18 cellular contexts compared by ENCODE assay signal in the genomic region with DNA sequence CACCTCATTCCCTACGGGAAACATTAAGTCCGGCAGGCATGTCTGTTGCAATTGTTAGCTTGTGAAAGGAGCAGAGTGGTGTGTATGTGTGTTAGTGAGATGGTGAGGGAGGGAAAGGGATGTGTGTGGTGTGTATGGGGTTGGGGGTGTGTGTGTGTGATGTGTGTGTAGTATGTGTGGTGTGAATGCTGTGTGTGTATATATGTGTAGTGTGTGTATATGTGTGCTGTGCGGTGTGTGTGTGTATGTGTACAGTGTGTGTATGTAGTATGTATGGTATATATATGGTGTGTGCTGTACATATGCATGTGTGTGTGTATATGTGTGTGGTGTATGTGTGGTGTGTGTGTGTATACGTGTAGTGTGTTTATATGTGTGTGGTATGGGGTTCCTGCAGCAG. TPM values are rescaled to one million over a fixed set of nuclear protein-coding genes. Genes with fewer than 3 reads are reported as not detected.
A peak's percentile ranks its signal among the peaks of the same experiment; 100 is the strongest.
DNase-seq lines count a peak whose midpoint lies in the region; ATAC-seq, FAIRE-seq and TF ChIP-seq lines count a peak whose summit lies in the region.
"Had no signal": no experiment of that assay in that cellular context is flagged by ENCODE, and none has a peak within 500 bp of the region (broad histone marks: within the 10 kb centered on the region; RNA-seq: fewer than 3 reads in every experiment).

No MANE protein-coding gene starts in this region.

- TF ChIP-seq POLR2A in GM12891 (IDR thresholded peaks at IDR 0.05; ENCODE audit: low read depth, low read length) (no peak), IMR-90 (IDR thresholded peaks at IDR 0.05; ENCODE audit: low read depth, low read length) (no peak)

- H3K79me1 ChIP-seq in IMR-90 (ENCODE audit: low read depth in 1 of 2, low read length in 2 of 2) = no peaks in the 10 kb centered on the region

- no peak overlapping the region for H4K8ac ChIP-seq in IMR-90 (ENCODE audit: low read depth in 2 of 2, low read length in 2 of 2)

- no peak for TF ChIP-seq RAD21 in IMR-90 (IDR thresholded peaks at IDR 0.05; ENCODE audit: low read length)

- CTCF ChIA-PET in IMR-90 (lab: Yijun Ruan, JAX) = interaction anchor here (1.7 kb wide), 1 partner anchor 9 kb away, joined by 8 read pairs; no protein-coding TSS in a partner anchor

- H3K4me3 ChIP-seq in IMR-90 (ENCODE audit: insufficient read depth, low read depth, low read length) = no peak overlapping the region
- H3K4me3 ChIP-seq in bronchial epithelial cell (ENCODE audit: low read depth, low read length) = no peak overlapping the region

- H2BK120ac ChIP-seq in IMR-90 (ENCODE audit: low read depth, low read length) = no peak overlapping the region

- no peak overlapping the region for H2BK15ac ChIP-seq in IMR-90 (ENCODE audit: low read depth, low read length)

- H4K20me1 ChIP-seq in IMR-90 (ENCODE audit: insufficient read depth, low read length) = no peaks in the 10 kb centered on the region

- H3K23ac ChIP-seq in IMR-90 (ENCODE audit: low read depth, low read length) = no peak overlapping the region

- no peak overlapping the region for H2AK5ac ChIP-seq in IMR-90 (ENCODE audit: low read depth, low read length)

- 55% methylated on average over 2 of the region's 4 CpGs; no CpG with 5 or more reads in 1 of the 2 experiments for WGBS in IMR-90 (ENCODE audit: extremely low coverage in 2 of 2, insufficient read length in 1 of 2), 2 experiments

- H4K91ac ChIP-seq in IMR-90 (ENCODE audit: insufficient read depth, low read depth, low read length) = no peak overlapping the region

- no peak overlapping the region for H3K4me2 ChIP-seq in IMR-90 (ENCODE audit: low read depth, low read length)

- H3K27me3 ChIP-seq in IMR-90 (ENCODE audit: control insufficient read depth, insufficient read depth, low read length) (peaks cover 24% of the 10 kb centered on the region), bronchial epithelial cell (ENCODE audit: control insufficient read depth, insufficient read depth, low read length) (peaks cover 6% of the 10 kb centered on the region)

- H3K9ac ChIP-seq in IMR-90 (ENCODE audit: low read depth, low read length) = no peak overlapping the region

- ATAC-seq in IMR-90 (ENCODE audit: low read depth) (no peak), HG03025 (IDR thresholded peaks at IDR 0.05; ENCODE audit: low FRiP score, unreplicated experiment) (no peak)

- FAIRE-seq in GM12891 (lab: Jason Lieb, UNC) (peak; percentile 43), bronchial epithelial cell (lab: Jason Lieb, UNC) (peak; percentile 90)

- no peak overlapping the region for H3K4ac ChIP-seq in IMR-90 (ENCODE audit: low read depth, low read length)

- POLR2A ChIA-PET in IMR-90 (lab: Charles Lee; ENCODE audit: unreplicated experiment) = no interaction called here

- no peaks in the 10 kb centered on the region for H3K4me1 ChIP-seq in IMR-90 (ENCODE audit: control insufficient read depth, insufficient read depth, low read length)
- H3K4me1 ChIP-seq: Caco-2 had no signal

- dilution Hi-C loops in IMR-90 (cut with HindIII; ENCODE audit: low sequenced_read_pairs, unreplicated experiment) = no loop called here

- no peak overlapping the region for H2AFZ ChIP-seq in IMR-90 (replicated peaks; ENCODE audit: low read length, poor library complexity)

- H3K14ac ChIP-seq in IMR-90 (replicated peaks; ENCODE audit: low read depth, low read length) = no peak overlapping the region

- H2AK9ac ChIP-seq in IMR-90 (replicated peaks; ENCODE audit: low read depth, low read length, poor library complexity) = no peak overlapping the region

- intact Hi-C loops in IMR-90 (cut with micrococcal nuclease) = no loop called here

- DNase-seq in GM12891 (ENCODE audit: insufficient read length, low spot score) (no peak), IMR-90 (no peak), bronchial epithelial cell (ENCODE audit: low read depth) (no peak), cortex of kidney (lab: John Stamatoyannopoulos, UW) (no peak), globus pallidus (ENCODE audit: low spot score) (no peak), NCI-H187 (lab: John Stamatoyannopoulos, UW) (no peak)
- DNase-seq: Caco-2; CD4-positive, alpha-beta T cell; Kasumi-1; NCI-H1694; NCI-H2081 treated with DMSO at 0.1 percent for 48 hours; NCI-H446; NCI-H526 treated with DMSO at 0.1 percent for 48 hours; SHP77 had no signal

- peaks cover 4% of the 10 kb centered on the region; the same call in 1 of the 2 replicates for H3K9me3 ChIP-seq in IMR-90 (ENCODE audit: control insufficient read depth, insufficient read depth, low read length)

- H3K18ac ChIP-seq in IMR-90 (ENCODE audit: low read depth, low read length) = no peak overlapping the region

- in situ Hi-C loops in IMR-90 (cut with MboI; ENCODE audit: low sequenced_read_pairs) = no loop called here

- H3K36me3 ChIP-seq in IMR-90 (ENCODE audit: control insufficient read depth, insufficient read depth, low read length) = no peaks in the 10 kb centered on the region
- H3K36me3 ChIP-seq in bronchial epithelial cell (ENCODE audit: control insufficient read depth, insufficient read depth, low read length) = no peaks in the 10 kb centered on the region

- no peak overlapping the region for H4K5ac ChIP-seq in IMR-90 (ENCODE audit: low read depth, low read length)

- peak overlapping the region; percentile 82 for H2BK5ac ChIP-seq in IMR-90 (ENCODE audit: low read depth, low read length, poor library complexity, severe bottlenecking)

- BruUV-seq in IMR-90 (replicated peaks; lab: Mats Ljungman, UMichigan) = no TSS peak

- H3K56ac ChIP-seq in IMR-90 (ENCODE audit: extremely low read depth, insufficient read depth, low read length) = no peak overlapping the region

- no peak overlapping the region for H3K27ac ChIP-seq in IMR-90 (ENCODE audit: insufficient read depth, low read length)

- no peaks in the 10 kb centered on the region for H3K9me1 ChIP-seq in IMR-90 (ENCODE audit: insufficient read depth, low read length)

- no peak overlapping the region for H2BK20ac ChIP-seq in IMR-90 (ENCODE audit: low read depth, low read length)

- no peak for TF ChIP-seq CTCF in IMR-90 (conservative IDR thresholded peaks at IDR 0.05; ENCODE audit: low read depth, low read length)
- no peak for TF ChIP-seq CTCF in bronchial epithelial cell (IDR thresholded peaks at IDR 0.05; ENCODE audit: insufficient read depth, low read length, severe bottlenecking)

TF ChIP-seq in GM12891, 5 proteins besides CTCF, POLR2A, EP300 and RAD21:
- TF ChIP-seq TAF1 (IDR thresholded peaks at IDR 0.05; ENCODE audit: low read depth, low read length) (no peak), SPI1 (IDR thresholded peaks at IDR 0.05; ENCODE audit: low read depth, low read length) (no peak), PAX5 (IDR thresholded peaks at IDR 0.05; ENCODE audit: insufficient read depth, low read length, severe bottlenecking) (no peak), POU2F2 (IDR thresholded peaks at IDR 0.05; ENCODE audit: low read depth, low read length) (no peak), POLR2AphosphoS5 (IDR thresholded peaks at IDR 0.05; ENCODE audit: low read depth, low read length) (no peak)

TF ChIP-seq in IMR-90, 13 proteins besides CTCF, POLR2A, EP300 and RAD21:
- TF ChIP-seq RFX5 (IDR thresholded peaks at IDR 0.05; ENCODE audit: low read depth, low read length) (no peak), SMC3 (IDR thresholded peaks at IDR 0.05; ENCODE audit: low read depth, low read length) (no peak), BHLHE40 (IDR thresholded peaks at IDR 0.05; ENCODE audit: low read depth, low read length) (no peak), MXI1 (IDR thresholded peaks at IDR 0.05; ENCODE audit: borderline replicate concordance, low read depth, low read length) (no peak), CEBPB (IDR thresholded peaks at IDR 0.05; ENCODE audit: low read depth, low read length) (no peak)
- TF ChIP-seq, protein P1, sequence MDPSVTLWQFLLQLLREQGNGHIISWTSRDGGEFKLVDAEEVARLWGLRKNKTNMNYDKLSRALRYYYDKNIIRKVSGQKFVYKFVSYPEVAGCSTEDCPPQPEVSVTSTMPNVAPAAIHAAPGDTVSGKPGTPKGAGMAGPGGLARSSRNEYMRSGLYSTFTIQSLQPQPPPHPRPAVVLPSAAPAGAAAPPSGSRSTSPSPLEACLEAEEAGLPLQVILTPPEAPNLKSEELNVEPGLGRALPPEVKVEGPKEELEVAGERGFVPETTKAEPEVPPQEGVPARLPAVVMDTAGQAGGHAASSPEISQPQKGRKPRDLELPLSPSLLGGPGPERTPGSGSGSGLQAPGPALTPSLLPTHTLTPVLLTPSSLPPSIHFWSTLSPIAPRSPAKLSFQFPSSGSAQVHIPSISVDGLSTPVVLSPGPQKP (IDR thresholded peaks at IDR 0.05; ENCODE audit: borderline replicate concordance, low read depth, low read length) = no peak

RNA-seq across cellular contexts. Expression of gene BLACAT1, which starts 20.8 kb away (rescaled TPM):
- polyA plus RNA-seq in GM12891 (2012; ENCODE audit: low read depth, missing spikeins) = not detected
- total RNA-seq in IMR-90 (2012; rRNA removed) = under 0.01 TPM in 1 of 2 replicates, not detected in the other
- polyA plus RNA-seq in IMR-90 (2012; rRNA removed) = 0.03 and 0.05 TPM in 2 replicates
- polyA plus RNA-seq in IMR-90 (2012; cell fraction: cytosol; rRNA removed) = 0.01 and 0.03 TPM in 2 replicates
- polyA plus RNA-seq in IMR-90 (2012; cell fraction: nucleus; rRNA removed; ENCODE audit: low replicate concordance) = 0.14 and 0.34 TPM in 2 replicates
- 0.77 and 0.79 TPM in 2 replicates for total RNA-seq in bronchial epithelial cell
- total RNA-seq: CD4-positive, alpha-beta T cell; RPMI7951 had no signal

RNA-seq across cellular contexts. Expression of gene CDK18, which starts 27.8 kb away (rescaled TPM):
- polyA plus RNA-seq in GM12891 (2012; ENCODE audit: low read depth, missing spikeins) = 0.15 TPM
- 0.18 and 0.28 TPM in 2 replicates for total RNA-seq in IMR-90 (2012; rRNA removed)
- polyA plus RNA-seq in IMR-90 (2012; rRNA removed) = 0.34 and 0.48 TPM in 2 replicates
- polyA plus RNA-seq in IMR-90 (2012; cell fraction: cytosol; rRNA removed) = 0.17 and 0.56 TPM in 2 replicates
- polyA plus RNA-seq in IMR-90 (2012; cell fraction: nucleus; rRNA removed; ENCODE audit: low replicate concordance) = 1.7 and 2.8 TPM in 2 replicates
- 1.8 and 2.2 TPM in 2 replicates for total RNA-seq in bronchial epithelial cell

RNA-seq across cellular contexts. Expression of gene LEMD1, which starts 54.8 kb away (rescaled TPM):
- polyA plus RNA-seq in GM12891 (2012; ENCODE audit: low read depth, missing spikeins) = 0.18 TPM
- total RNA-seq in IMR-90 (2012; rRNA removed) (not detected in 2 replicates), bronchial epithelial cell (2.1 and 3.1 TPM in 2 replicates)
- polyA plus RNA-seq in IMR-90 (2012; rRNA removed) = not detected in 2 replicates
- polyA plus RNA-seq in IMR-90 (2012; cell fraction: cytosol; rRNA removed) = not detected in 2 replicates
- not detected in 2 replicates for polyA plus RNA-seq in IMR-90 (2012; cell fraction: nucleus; rRNA removed; ENCODE audit: low replicate concordance)
- total RNA-seq: Caco-2; CD4-positive, alpha-beta T cell; HT1080; RPMI7951 had no signal
- polyA plus RNA-seq: BJ had no signal
